8 cellular contexts compared by ENCODE assay signal in genomic region chr1:100354971-100355394, GRCh38. TPM values are rescaled to one million over a fixed set of nuclear protein-coding genes. Genes with fewer than 3 reads are reported as not detected.
DNase-seq lines count a peak whose midpoint lies in the region; ATAC-seq and TF ChIP-seq lines count a peak whose summit lies in the region.

No MANE protein-coding gene starts in this region.

- peak overlapping the region in 5 of 8 donors; percentile 3 to 97 (median 27) for H3K4me3 Mint-ChIP-seq in naive B cell

- H3K27me3 ChIP-seq in brain microvascular endothelial cell (replicated peaks), result no peaks in the 10 kb centered on the region
- no peaks in the 10 kb centered on the region for H3K27me3 ChIP-seq in vagina

- peak overlapping the region in 2 of 6 donors; percentile 16 to 75 for H3K27ac Mint-ChIP-seq in naive B cell

- no peak for TF ChIP-seq POLR2A in vagina (IDR thresholded peaks at IDR 0.05)

- intact Hi-C loops in vagina (cut with DNase I), result no loop called here

- no peaks in the 10 kb centered on the region for H3K27me3 Mint-ChIP-seq in naive B cell

- H3K36me3 Mint-ChIP-seq in naive B cell, result peaks cover 0 to 8% of the 10 kb centered on the region in 2 donors

- ATAC-seq in naive B cell (ENCODE audit: low read depth in 2 of 2) (no peak), GM19467 (IDR thresholded peaks at IDR 0.05; ENCODE audit: unreplicated experiment) (no peak), HG03280 (IDR thresholded peaks at IDR 0.05; ENCODE audit: unreplicated experiment) (no peak)

- H3K9me3 Mint-ChIP-seq in naive B cell, result no peaks in the 10 kb centered on the region

- peaks cover 42 to 67% (median 60%) of the 10 kb centered on the region in 3 donors for H3K4me1 Mint-ChIP-seq in naive B cell

- H3K9me3 ChIP-seq in vagina, result no peaks in the 10 kb centered on the region

- H3K27ac ChIP-seq in brain microvascular endothelial cell, result no peak overlapping the region
- no peak overlapping the region for H3K27ac ChIP-seq in vagina

- no peaks in the 10 kb centered on the region for H3K36me3 ChIP-seq in brain microvascular endothelial cell (replicated peaks)
- H3K36me3 ChIP-seq in vagina, result no peaks in the 10 kb centered on the region

- in situ Hi-C loops in brain microvascular endothelial cell (cut with HindIII; ENCODE audit: low pct_ligation_motif_present, low sequenced_read_pairs), result no loop called here

- DNase-seq in SIG-M5 treated with dmso at 0.1 percent for 504 hours (lab: John Stamatoyannopoulos, UW; ENCODE audit: unreplicated experiment) (peak; percentile 6), SIG-M5 (lab: John Stamatoyannopoulos, UW) (no peak), NCI-H345 (lab: John Stamatoyannopoulos, UW) (peak; percentile 80), brain microvascular endothelial cell (peak; percentile 24), naive B cell (no peak), vagina (ENCODE audit: extremely low spot score in 2 of 2) (no peak)

- H3K4me3 ChIP-seq in brain microvascular endothelial cell (ENCODE audit: low read depth, low read length) (no peak overlapping the region), vagina (no peak overlapping the region)

- H3K4me1 ChIP-seq in vagina, result peaks cover 46% of the 10 kb centered on the region

- no peak for TF ChIP-seq CTCF in brain microvascular endothelial cell (IDR thresholded peaks at IDR 0.05; ENCODE audit: low read depth, low read length, missing control alignments)
- TF ChIP-seq CTCF in vagina (IDR thresholded peaks at IDR 0.05), result no peak

RNA-seq across cellular contexts. Expression of gene CDC14A, which starts 2.7 kb away (rescaled TPM):
- 10 to 100 TPM in 5 of 6 donors, 1 to 10 TPM in 1; 6.1 to 17.1 (median 14.4) TPM for polyA plus RNA-seq in naive B cell (ENCODE audit: low read depth in 6 of 6)
- 14.5 TPM for total RNA-seq in vagina

Comparison
In these comparisons a context has a peak if more than half of its experiments do, and no peak if none do; other contexts are left out.
1. DNase-seq: peak in SIG-M5 treated with dmso at 0.1 percent for 504 hours (single experiment), NCI-H345 (single experiment) and brain microvascular endothelial cell (single experiment); none in SIG-M5 (single experiment), naive B cell (single experiment) and vagina (0 of 2).